In the genomic region with DNA sequence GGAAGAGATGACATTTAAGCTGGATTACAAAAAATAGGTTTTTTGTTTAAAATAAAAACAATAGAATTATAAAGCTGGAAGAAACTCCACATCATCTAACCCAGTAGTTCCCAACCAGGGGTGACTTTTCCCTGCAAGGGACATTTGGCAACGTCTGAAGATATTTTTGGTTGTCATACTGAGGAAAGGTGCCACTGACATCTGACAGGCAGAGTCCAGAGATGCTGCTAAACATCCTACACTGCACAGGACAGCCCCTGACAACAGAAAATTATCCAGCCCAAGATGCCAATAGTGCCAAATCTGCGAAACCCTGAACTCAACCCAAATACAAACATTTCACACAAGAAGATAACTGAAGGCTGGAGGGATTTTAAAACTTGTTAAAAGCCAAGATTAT, we compare ENCODE assay signal across 27 cellular contexts. TPM values are rescaled to one million over a fixed set of nuclear protein-coding genes. Genes with fewer than 3 reads are reported as not detected.
DNase-seq lines count a peak whose midpoint lies in the region; ATAC-seq, FAIRE-seq and TF ChIP-seq lines count a peak whose summit lies in the region.
"Had no signal": no experiment of that assay in that cellular context is flagged by ENCODE, and none has a peak within 500 bp of the region (broad histone marks: within the 10 kb centered on the region; RNA-seq: fewer than 3 reads in every experiment).

No MANE protein-coding gene starts in this region.

- H3K4me1 Mint-ChIP-seq in activated naive CD8-positive, alpha-beta T cell treated with anti-CD3 and anti-CD28 coated beads, Interleukin-2, amount 50 U/mL, for 24 hours, result peaks cover 12% of the 10 kb centered on the region
- peaks cover 9% of the 10 kb centered on the region for H3K4me1 Mint-ChIP-seq in activated naive CD8-positive, alpha-beta T cell treated with anti-CD3 and anti-CD28 coated beads for 36 hours
- no peaks in the 10 kb centered on the region for H3K4me1 Mint-ChIP-seq in neural crest cell

- no peak for TF ChIP-seq POLR2A in A549 (IDR thresholded peaks at IDR 0.05; ENCODE audit: low read length)

- H3K27me3 Mint-ChIP-seq in activated naive CD8-positive, alpha-beta T cell treated with anti-CD3 and anti-CD28 coated beads, Interleukin-2, amount 50 U/mL, for 24 hours, result no peaks in the 10 kb centered on the region
- H3K27me3 Mint-ChIP-seq in activated naive CD8-positive, alpha-beta T cell treated with anti-CD3 and anti-CD28 coated beads for 36 hours, result no peaks in the 10 kb centered on the region
- no peaks in the 10 kb centered on the region for H3K27me3 Mint-ChIP-seq in neural crest cell (ENCODE audit: low read depth)
- H3K27me3 Mint-ChIP-seq: CD4-positive, alpha-beta T cell; CD8-positive, alpha-beta memory T cell had no signal

- ATAC-seq in activated naive CD8-positive, alpha-beta T cell treated with anti-CD3 and anti-CD28 coated beads, Interleukin-2, amount 50 U/mL, for 24 hours, result no peak
- ATAC-seq in heart right ventricle, result peak in 5 of 8 donors; percentile 59 to 84 (median 68)
- ATAC-seq in right cardiac atrium, result no peak
- no peak for ATAC-seq in A549
- ATAC-seq: GM12878 had no signal

- intact Hi-C loops in heart right ventricle (cut with DNase I) (no loop called here), right cardiac atrium (cut with DNase I) (no loop called here)

- CTCF ChIA-PET in A549 (lab: Yijun Ruan, JAX), result no interaction called here

- POLR2A ChIA-PET in A549 (lab: Yijun Ruan, JAX), result no interaction called here

- no peak overlapping the region for H3K4me2 ChIP-seq in A549
- H3K4me2 ChIP-seq: BLaER1 treated with 17β-estradiol and CSF1 and Interleukin-3, amounts not matched to agents 10 nM and 100 nM had no signal

- no peak overlapping the region for H3K4me3 Mint-ChIP-seq in activated naive CD8-positive, alpha-beta T cell treated with anti-CD3 and anti-CD28 coated beads, Interleukin-2, amount 50 U/mL, for 24 hours
- H3K4me3 Mint-ChIP-seq in activated naive CD8-positive, alpha-beta T cell treated with anti-CD3 and anti-CD28 coated beads for 36 hours, result no peak overlapping the region
- no peak overlapping the region for H3K4me3 Mint-ChIP-seq in neural crest cell
- H3K4me3 Mint-ChIP-seq: CD14-positive monocyte; CD4-positive, alpha-beta T cell; CD8-positive, alpha-beta memory T cell had no signal

- DNase-seq in activated naive CD8-positive, alpha-beta T cell treated with anti-CD3 and anti-CD28 coated beads, Interleukin-2, amount 50 U/mL, for 24 hours, result no peak
- no peak for DNase-seq in activated naive CD8-positive, alpha-beta T cell treated with anti-CD3 and anti-CD28 coated beads for 36 hours
- DNase-seq in heart right ventricle (peak in 1 of 2 donors; percentile 7), right cardiac atrium (no peak), A549 (ENCODE audit: low read depth in 1 of 2, low spot score in 1 of 2) (no peak), neural crest cell (ENCODE audit: low read depth, low spot score) (no peak)
- no peak for DNase-seq in stimulated activated CD4-positive, alpha-beta T cell treated with anti-CD3 and anti-CD28 coated beads, Interleukin-15, amount 100 ng/mL, for 24 hours
- DNase-seq: ACHN; AML-193; BE2C; CD4-positive, alpha-beta T cell; CD8-positive, alpha-beta memory T cell; DMS 273 treated with DMSO at 0.1 percent for 48 hours; DMS79; EL; GDM1; GM23248; H7; HCEC 1CT had no signal

- no peak for TF ChIP-seq EP300 in A549 (IDR thresholded peaks at IDR 0.05)

- peak overlapping the region; percentile 42 for H3K27ac Mint-ChIP-seq in activated naive CD8-positive, alpha-beta T cell treated with anti-CD3 and anti-CD28 coated beads, Interleukin-2, amount 50 U/mL, for 24 hours
- H3K27ac Mint-ChIP-seq in activated naive CD8-positive, alpha-beta T cell treated with anti-CD3 and anti-CD28 coated beads for 36 hours, result no peak overlapping the region
- peak overlapping the region; percentile 19 for H3K27ac Mint-ChIP-seq in neural crest cell (ENCODE audit: unreplicated experiment)
- H3K27ac Mint-ChIP-seq: CD4-positive, alpha-beta T cell had no signal

- H3K36me3 Mint-ChIP-seq in activated naive CD8-positive, alpha-beta T cell treated with anti-CD3 and anti-CD28 coated beads, Interleukin-2, amount 50 U/mL, for 24 hours (ENCODE audit: low read depth), result peaks cover 8% of the 10 kb centered on the region
- H3K36me3 Mint-ChIP-seq in activated naive CD8-positive, alpha-beta T cell treated with anti-CD3 and anti-CD28 coated beads for 36 hours, result peaks cover 9% of the 10 kb centered on the region
- H3K36me3 Mint-ChIP-seq in neural crest cell (ENCODE audit: low read depth), result no peaks in the 10 kb centered on the region

- WGBS in heart right ventricle, 2 donors, result 44 to 58% methylated on average over 2 of the region's 2 CpGs
- WGBS in right cardiac atrium, result 32% methylated on average over 2 of the region's 2 CpGs
- 83% methylated on average over 2 of the region's 2 CpGs for WGBS in A549 (ENCODE audit: missing lambda C conversion rate)

- peaks cover 0 to 4% (median 0%) of the 10 kb centered on the region in 9 donors for H3K4me1 ChIP-seq in heart right ventricle
- no peaks in the 10 kb centered on the region for H3K4me1 ChIP-seq in right cardiac atrium (ENCODE audit: control insufficient read depth, insufficient read depth, low read length)
- H3K4me1 ChIP-seq in A549, result 0 out of 3 replicates have a peak, but pooled peaks cover 2% of the 10 kb centered on the region
- H3K4me1 ChIP-seq: BE2C had no signal

- peaks cover 0 to 26% (median 0%) of the 10 kb centered on the region in 9 donors for H3K36me3 ChIP-seq in heart right ventricle
- H3K36me3 ChIP-seq: BE2C had no signal

- H3K27ac ChIP-seq in heart right ventricle (no peak overlapping the region), right cardiac atrium (ENCODE audit: low read length) (no peak overlapping the region), A549 (no peak overlapping the region)
- H3K27ac ChIP-seq: 22Rv1; BLaER1 treated with 17β-estradiol and CSF1 and Interleukin-3, amounts not matched to agents 10 nM and 100 nM; GM23248 had no signal

- peak; percentile 23 for FAIRE-seq in A549 (lab: Jason Lieb, UNC)
- FAIRE-seq: A204.1, D721Med, GM12878, GM19239, H1 had no signal

- H3K4me3 ChIP-seq in heart right ventricle, result no peak overlapping the region
- no peak overlapping the region for H3K4me3 ChIP-seq in right cardiac atrium (ENCODE audit: low read length)
- no peak overlapping the region for H3K4me3 ChIP-seq in A549
- H3K4me3 ChIP-seq: BLaER1 treated with 17β-estradiol and CSF1 and Interleukin-3, amounts not matched to agents 10 nM and 100 nM; GM12878; GM23248 had no signal

- no peaks in the 10 kb centered on the region for H3K9me3 Mint-ChIP-seq in activated naive CD8-positive, alpha-beta T cell treated with anti-CD3 and anti-CD28 coated beads, Interleukin-2, amount 50 U/mL, for 24 hours
- H3K9me3 Mint-ChIP-seq in activated naive CD8-positive, alpha-beta T cell treated with anti-CD3 and anti-CD28 coated beads for 36 hours, result no peaks in the 10 kb centered on the region
- H3K9me3 Mint-ChIP-seq in neural crest cell, result no peaks in the 10 kb centered on the region
- H3K9me3 Mint-ChIP-seq: CD4-positive, alpha-beta T cell; CD8-positive, alpha-beta memory T cell had no signal

- H3K9me3 ChIP-seq in heart right ventricle, result no peaks in the 10 kb centered on the region
- no peaks in the 10 kb centered on the region for H3K9me3 ChIP-seq in right cardiac atrium (ENCODE audit: control insufficient read depth, low read length)
- no peaks in the 10 kb centered on the region for H3K9me3 ChIP-seq in A549
- H3K9me3 ChIP-seq: BE2C had no signal

- TF ChIP-seq CTCF in heart right ventricle (IDR thresholded peaks at IDR 0.05), result no peak
- no peak for TF ChIP-seq CTCF in A549 (IDR thresholded peaks at IDR 0.05)
- no peak for TF ChIP-seq CTCF in neural crest cell (conservative IDR thresholded peaks at IDR 0.05)

- H3K27me3 ChIP-seq in heart right ventricle (no peaks in the 10 kb centered on the region), right cardiac atrium (ENCODE audit: control insufficient read depth, insufficient read depth) (no peaks in the 10 kb centered on the region)
- H3K27me3 ChIP-seq: BE2C had no signal

- no peak for TF ChIP-seq RAD21 in A549 (conservative IDR thresholded peaks at IDR 0.05 in 1 of 2, IDR thresholded peaks at IDR 0.05 in 1 of 2)

TF ChIP-seq in A549, 52 proteins besides CTCF, POLR2A, EP300 and RAD21 (continues in another document):
- TF ChIP-seq, protein P1, sequence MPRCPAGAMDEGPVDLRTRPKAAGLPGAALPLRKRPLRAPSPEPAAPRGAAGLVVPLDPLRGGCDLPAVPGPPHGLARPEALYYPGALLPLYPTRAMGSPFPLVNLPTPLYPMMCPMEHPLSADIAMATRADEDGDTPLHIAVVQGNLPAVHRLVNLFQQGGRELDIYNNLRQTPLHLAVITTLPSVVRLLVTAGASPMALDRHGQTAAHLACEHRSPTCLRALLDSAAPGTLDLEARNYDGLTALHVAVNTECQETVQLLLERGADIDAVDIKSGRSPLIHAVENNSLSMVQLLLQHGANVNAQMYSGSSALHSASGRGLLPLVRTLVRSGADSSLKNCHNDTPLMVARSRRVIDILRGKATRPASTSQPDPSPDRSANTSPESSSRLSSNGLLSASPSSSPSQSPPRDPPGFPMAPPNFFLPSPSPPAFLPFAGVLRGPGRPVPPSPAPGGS (IDR thresholded peaks at IDR 0.05), result no peak
- TF ChIP-seq, protein P2, sequence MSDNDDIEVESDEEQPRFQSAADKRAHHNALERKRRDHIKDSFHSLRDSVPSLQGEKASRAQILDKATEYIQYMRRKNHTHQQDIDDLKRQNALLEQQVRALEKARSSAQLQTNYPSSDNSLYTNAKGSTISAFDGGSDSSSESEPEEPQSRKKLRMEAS (IDR thresholded peaks at IDR 0.05), result no peak

RNA-seq across cellular contexts. Expression of a gene that starts 18.5 kb away (rescaled TPM):
- total RNA-seq in activated naive CD8-positive, alpha-beta T cell treated with anti-CD3 and anti-CD28 coated beads for 36 hours, result 10 to 100 TPM; 23.0 to 25.0 TPM
- total RNA-seq in heart right ventricle, result 10 to 100 TPM; 13.1 to 19.3 (median 15.0) TPM
- 1 to 10 TPM; 3.9 to 7.1 TPM for polyA plus RNA-seq in heart right ventricle
- 10 to 100 TPM; 14.7 to 22.0 (median 19.1) TPM for total RNA-seq in right cardiac atrium
- polyA plus RNA-seq in right cardiac atrium, result 6.9 TPM
- polyA plus RNA-seq in A549 (2011; rRNA removed), result 17.7 and 18.6 TPM in 2 replicates
- polyA plus RNA-seq in A549 (2012; cell fraction: cytosol; rRNA removed), result 5.3 and 7.7 TPM in 2 replicates
- 5.0 and 7.9 TPM in 2 replicates for polyA plus RNA-seq in A549 (2012; cell fraction: nucleus; rRNA removed)
- polyA plus RNA-seq in A549 (2017; fragmentation: RNase III; extraction: RNeasy Plus Mini Kit Qiagen cat#74134 plus additional on column Dnase treatment), result 11.2 to 12.2 TPM (median 11.3 TPM) in 3 replicates
- polyA minus RNA-seq in A549 (2011; rRNA and poly(A)+ RNA removed), result 12.1 and 17.5 TPM in 2 replicates
- 13.2 and 13.3 TPM in 2 replicates for total RNA-seq in neural crest cell

Comparison
In these comparisons a context has a peak if more than half of its experiments do, and no peak if none do; other contexts are left out.
1. ATAC-seq: peak in heart right ventricle (5 of 8); none in activated naive CD8-positive, alpha-beta T cell treated with anti-CD3 and anti-CD28 coated beads, Interleukin-2, amount 50 U/mL, for 24 hours (single experiment), right cardiac atrium (0 of 2) and A549 (0 of 2).